In genomic region chr3:117719316-117719926, GRCh38 we compare ENCODE assay signal across 8 cellular contexts.
A peak's percentile ranks its signal among the peaks of the same experiment; 100 is the strongest.
DNase-seq lines count a peak whose midpoint lies in the region; ATAC-seq and TF ChIP-seq lines count a peak whose summit lies in the region.

No MANE protein-coding gene starts in this region.

- H2AFZ ChIP-seq in HCT116 (ENCODE audit: low read depth, low read length, poor library complexity, severe bottlenecking) (no peak overlapping the region), PC-3 (ENCODE audit: low read length) (no peak overlapping the region)

- no peak for TF ChIP-seq POLR2A in HCT116 (IDR thresholded peaks at IDR 0.05; ENCODE audit: borderline replicate concordance, extremely low read depth, insufficient read depth, insufficient read length)

- H3K4me1 ChIP-seq in HCT116 (ENCODE audit: control insufficient read depth in 1 of 2, insufficient read depth in 2 of 2, low read length in 2 of 2) (no peaks in the 10 kb centered on the region), PC-3 (ENCODE audit: insufficient read depth, low read length) (no peaks in the 10 kb centered on the region), tibial artery (no peaks in the 10 kb centered on the region)

- H3K79me2 ChIP-seq in HCT116 (ENCODE audit: insufficient read depth, low read length) (no peaks in the 10 kb centered on the region), PC-3 (ENCODE audit: low read length) (no peaks in the 10 kb centered on the region)

- intact Hi-C loops in HCT116 (cut with micrococcal nuclease) (no loop called here), PC-3 (cut with micrococcal nuclease) (no loop called here), tibial artery (cut with DNase I; ENCODE audit: low total_unique reads) (no loop called here)

- H4K20me1 ChIP-seq in HCT116 (ENCODE audit: insufficient read depth) (no peaks in the 10 kb centered on the region), PC-3 (ENCODE audit: low read length) (no peaks in the 10 kb centered on the region)

- RAD21 ChIA-PET in HCT116 (lab: Charles Lee; ENCODE audit: low non-redundant PET in 1 of 2, low total read pairs in 2 of 2, uncharacterized antibody in 2 of 2, unreplicated experiment in 2 of 2): no interaction called here

- no peak for ATAC-seq in HCT116
- ATAC-seq in PC-3: no peak

- H3K27me3 ChIP-seq in HCT116 (ENCODE audit: insufficient read depth, low read length) (no peaks in the 10 kb centered on the region; the same call in 1 of the 2 replicates), PC-3 (ENCODE audit: low read length) (no peaks in the 10 kb centered on the region), tibial artery (peaks cover 0 to 4% of the 10 kb centered on the region in 2 donors)

- H3K9me3 ChIP-seq in HCT116 (ENCODE audit: control insufficient read depth in 1 of 2, insufficient read depth in 1 of 2, low read depth in 1 of 2, low read length in 2 of 2): no peaks in the 10 kb centered on the region
- H3K9me3 ChIP-seq in PC-3 (ENCODE audit: low read length): 0 out of 2 replicates have a peak, but pooled peaks cover 8% of the 10 kb centered on the region
- H3K9me3 ChIP-seq in tibial artery: no peaks in the 10 kb centered on the region

- no peaks in the 10 kb centered on the region for H3K36me3 ChIP-seq in HCT116 (ENCODE audit: control insufficient read depth in 1 of 2, insufficient read depth in 2 of 2, low read length in 2 of 2)
- no peaks in the 10 kb centered on the region for H3K36me3 ChIP-seq in PC-3 (ENCODE audit: low read depth, low read length)
- H3K36me3 ChIP-seq in tibial artery: no peaks in the 10 kb centered on the region

- H3K9me2 ChIP-seq in HCT116 (ENCODE audit: insufficient read depth) (no peaks in the 10 kb centered on the region), PC-3 (replicated peaks; ENCODE audit: low read length) (no peaks in the 10 kb centered on the region)

- POLR2A ChIA-PET in HCT116 (lab: Charles Lee) (no interaction called here), PC-3 (lab: Charles Lee; ENCODE audit: unreplicated experiment) (no interaction called here)

- H3K9ac ChIP-seq in HCT116 (ENCODE audit: low read length): no peak overlapping the region
- no peak overlapping the region for H3K9ac ChIP-seq in PC-3 (ENCODE audit: low read length)

- H3K4me3 ChIP-seq in HCT116 (replicated peaks in 1 of 2; ENCODE audit: low read depth in 1 of 2, low read length in 2 of 2) (no peak overlapping the region), PC-3 (ENCODE audit: low read length) (no peak overlapping the region), fibroblast of the aortic adventitia (ENCODE audit: low read depth, low read length) (no peak overlapping the region), tibial artery (no peak overlapping the region)

- BruUV-seq in HCT116 (replicated peaks; lab: Mats Ljungman, UMichigan) (no TSS peak), PC-3 (replicated peaks; lab: Mats Ljungman, UMichigan) (no TSS peak)

- peak; percentile 41; the same call in 1 of the 2 replicates for TF ChIP-seq RAD21 in HCT116 (IDR thresholded peaks at IDR 0.05; ENCODE audit: low read depth)

- H3K4me2 ChIP-seq in HCT116 (ENCODE audit: low read length): no peak overlapping the region
- H3K4me2 ChIP-seq in PC-3 (ENCODE audit: low read length): no peak overlapping the region

- H3K27ac ChIP-seq in HCT116 (ENCODE audit: low read depth, low read length) (no peak overlapping the region), PC-3 (ENCODE audit: low read length) (no peak overlapping the region), tibial artery (no peak overlapping the region)

- TF ChIP-seq CTCF in HCT116 (IDR thresholded peaks at IDR 0.05 in 2 of 3, conservative IDR thresholded peaks at IDR 0.05 in 1 of 3; ENCODE audit: borderline replicate concordance in 1 of 3, insufficient read depth in 1 of 3, low read depth in 2 of 3, low read length in 2 of 3): peak; percentile 24 to 67 (median 50); a peak in 5 of 6 replicates
- TF ChIP-seq CTCF in PC-3 (conservative IDR thresholded peaks at IDR 0.05; ENCODE audit: low read depth, low read length): peak; percentile 82
- TF ChIP-seq CTCF in fibroblast of the aortic adventitia (IDR thresholded peaks at IDR 0.05; ENCODE audit: insufficient read depth, low read length): peak; percentile 86
- TF ChIP-seq CTCF in tibial artery (IDR thresholded peaks at IDR 0.05): peak; percentile 66 to 69

- CTCF ChIA-PET in HCT116 (lab: Charles Lee) (no interaction called here), PC-3 (lab: Charles Lee) (no interaction called here)

- DNase-seq in NCI-H2081 (lab: John Stamatoyannopoulos, UW) (peak; percentile 22 to 26), NCI-H2081 treated with DMSO at 0.1 percent for 48 hours (lab: John Stamatoyannopoulos, UW) (no peak), HCT116 (ENCODE audit: low read depth, low spot score) (peak; percentile 0), PC-3 (peak; percentile 47), fibroblast of the aortic adventitia (ENCODE audit: low read depth) (peak; percentile 63), tibial artery (no peak), NK-92 (lab: John Stamatoyannopoulos, UW; ENCODE audit: unreplicated experiment) (no peak), hepatic stellate cell (ENCODE audit: low spot score) (no peak)

- no peaks in the 10 kb centered on the region for H3F3A ChIP-seq in PC-3 (ENCODE audit: low read length, unreplicated experiment)

TF ChIP-seq in HCT116, 20 proteins besides CTCF, POLR2A, EP300 and RAD21:
- no peak for TF ChIP-seq CBX3 (IDR thresholded peaks at IDR 0.05; ENCODE audit: low read depth)
- no peak for TF ChIP-seq EZH2 (IDR thresholded peaks at IDR 0.05)
- no peak for TF ChIP-seq SRF (IDR thresholded peaks at IDR 0.05; ENCODE audit: low read depth)
- no peak for TF ChIP-seq JUND (IDR thresholded peaks at IDR 0.05)
- no peak for TF ChIP-seq ZNF274 (IDR thresholded peaks at IDR 0.05; ENCODE audit: low read depth, low read length)
- TF ChIP-seq CEBPB (IDR thresholded peaks at IDR 0.05; ENCODE audit: low read depth): no peak
- TF ChIP-seq REST (IDR thresholded peaks at IDR 0.05; ENCODE audit: low read depth): no peak
- TF ChIP-seq ZBTB33 (IDR thresholded peaks at IDR 0.05; ENCODE audit: extremely low read depth, insufficient replicate concordance, low read length): no peak
- TF ChIP-seq ELF1 (IDR thresholded peaks at IDR 0.05; ENCODE audit: borderline replicate concordance, low read depth): no peak
- no peak for TF ChIP-seq MAX (IDR thresholded peaks at IDR 0.05)
- TF ChIP-seq, protein P1, sequence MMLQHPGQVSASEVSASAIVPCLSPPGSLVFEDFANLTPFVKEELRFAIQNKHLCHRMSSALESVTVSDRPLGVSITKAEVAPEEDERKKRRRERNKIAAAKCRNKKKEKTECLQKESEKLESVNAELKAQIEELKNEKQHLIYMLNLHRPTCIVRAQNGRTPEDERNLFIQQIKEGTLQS (IDR thresholded peaks at IDR 0.05): no peak
- TF ChIP-seq SP1 (IDR thresholded peaks at IDR 0.05; ENCODE audit: low read depth): no peak
- TF ChIP-seq YY1 (IDR thresholded peaks at IDR 0.05; ENCODE audit: extremely low read depth, insufficient replicate concordance, low read depth, low read length): no peak
- TF ChIP-seq POLR2AphosphoS5 (IDR thresholded peaks at IDR 0.05; ENCODE audit: low read depth, low read length): no peak

Comparison
In these comparisons a context has a peak if more than half of its experiments do, and no peak if none do; other contexts are left out.
1. DNase-seq: peak in NCI-H2081 (2 of 2), HCT116 (single experiment), PC-3 (single experiment) and fibroblast of the aortic adventitia (single experiment); none in NCI-H2081 treated with DMSO at 0.1 percent for 48 hours (single experiment), tibial artery (0 of 2), NK-92 (single experiment) and hepatic stellate cell (single experiment).
2. Peak in every context shown above with its lines, with median percentiles within 50 percentile points of each other: CTCF ChIP-seq.